In the genomic region with DNA sequence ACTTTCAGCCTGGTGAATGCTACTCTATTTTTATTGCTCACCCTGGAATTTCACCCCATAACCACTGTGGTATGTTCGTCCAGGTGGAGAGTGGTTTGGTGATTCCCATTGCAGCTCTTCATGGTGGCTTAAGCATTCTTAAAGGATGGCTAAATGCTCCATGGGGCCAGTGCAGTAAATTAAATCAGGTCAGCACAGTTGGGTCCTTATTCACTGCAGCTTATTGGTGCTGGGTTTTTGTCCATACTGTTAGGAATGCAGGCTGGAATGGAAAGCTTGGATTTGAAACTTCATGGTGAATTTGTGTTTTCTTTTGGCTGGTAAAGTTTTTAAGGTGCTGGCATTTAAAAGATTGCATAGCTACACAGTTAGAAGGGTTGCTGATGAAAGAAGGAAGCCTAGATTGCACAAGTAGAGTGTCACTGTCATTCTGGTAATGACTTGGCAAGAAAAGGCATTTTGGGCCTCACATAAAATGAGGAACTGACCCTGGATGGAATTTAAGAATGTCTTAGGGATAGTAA, we compare ENCODE assay signal across 10 cellular contexts. TPM values are rescaled to one million over a fixed set of nuclear protein-coding genes. Genes with fewer than 3 reads are reported as not detected.
DNase-seq lines count a peak whose midpoint lies in the region; ATAC-seq, FAIRE-seq and TF ChIP-seq lines count a peak whose summit lies in the region.
"Had no signal": no experiment of that assay in that cellular context is flagged by ENCODE, and none has a peak within 500 bp of the region (broad histone marks: within the 10 kb centered on the region; RNA-seq: fewer than 3 reads in every experiment).

No MANE protein-coding gene starts in this region.

- BruUV-seq in IMR-90 (replicated peaks; lab: Mats Ljungman, UMichigan): no TSS peak

- DNase-seq in CD14-positive monocyte (ENCODE audit: low spot score) (peak; percentile 63), IMR-90 (peak; percentile 96), chondrocyte (ENCODE audit: low spot score) (no peak), retina (peak; percentile 50), GM12892 (ENCODE audit: insufficient read length) (no peak), cerebellum (ENCODE audit: low spot score) (no peak), NCI-H510A treated with DMSO at 0.1 percent for 48 hours (lab: John Stamatoyannopoulos, UW) (no peak)

- H3K36me3 Mint-ChIP-seq in CD14-positive monocyte (peaks cover 28 to 34% of the 10 kb centered on the region in 2 donors), chondrocyte (ENCODE audit: low read depth) (peaks cover 11% of the 10 kb centered on the region)

- no peak overlapping the region for H3K4me3 ChIP-seq in IMR-90 (ENCODE audit: insufficient read depth, low read depth, low read length)
- H3K4me3 ChIP-seq: HAP-1 had no signal

- no peak for TF ChIP-seq POLR2A in IMR-90 (IDR thresholded peaks at IDR 0.05; ENCODE audit: low read depth, low read length)
- TF ChIP-seq POLR2A in GM12892 (IDR thresholded peaks at IDR 0.05; ENCODE audit: low read depth, low read length): no peak

- H3K9me1 ChIP-seq in IMR-90 (ENCODE audit: insufficient read depth, low read length): peaks cover 21% of the 10 kb centered on the region

- FAIRE-seq in GM12892 (lab: Jason Lieb, UNC): no peak
- FAIRE-seq: colon had no signal

- intact Hi-C loops in CD14-positive monocyte (cut with micrococcal nuclease): no loop called here
- intact Hi-C loops in IMR-90 (cut with micrococcal nuclease): no loop called here

- peak overlapping the region; percentile 93 to 99 (median 97) for H3K27ac Mint-ChIP-seq in CD14-positive monocyte
- peak overlapping the region; percentile 81 for H3K27ac Mint-ChIP-seq in chondrocyte (ENCODE audit: unreplicated experiment)

- H2BK20ac ChIP-seq in IMR-90 (ENCODE audit: low read depth, low read length): peak overlapping the region; percentile 75

- H3K4ac ChIP-seq in IMR-90 (ENCODE audit: low read depth, low read length): peak overlapping the region; percentile 65

- peak overlapping the region; percentile 46; the same call in 1 of the 2 replicates for H3K27ac ChIP-seq in IMR-90 (ENCODE audit: insufficient read depth, low read length)

- peaks cover 8% of the 10 kb centered on the region for H4K20me1 ChIP-seq in IMR-90 (ENCODE audit: insufficient read depth, low read length)

- TF ChIP-seq RAD21 in IMR-90 (IDR thresholded peaks at IDR 0.05; ENCODE audit: low read length): no peak

- CTCF ChIA-PET in IMR-90 (lab: Yijun Ruan, JAX): no interaction called here

- H3K18ac ChIP-seq in IMR-90 (ENCODE audit: low read depth, low read length): peak overlapping the region; percentile 21; the same call in 1 of the 2 replicates

- TF ChIP-seq CTCF in CD14-positive monocyte (IDR thresholded peaks at IDR 0.05): no peak
- no peak for TF ChIP-seq CTCF in IMR-90 (conservative IDR thresholded peaks at IDR 0.05; ENCODE audit: low read depth, low read length)
- TF ChIP-seq CTCF in chondrocyte (IDR thresholded peaks at IDR 0.05): no peak

- H2AFZ ChIP-seq in IMR-90 (replicated peaks; ENCODE audit: low read length, poor library complexity): no peak overlapping the region

- H4K8ac ChIP-seq in IMR-90 (ENCODE audit: low read depth in 2 of 2, low read length in 2 of 2): peak overlapping the region in 1 of 2 experiments; percentile 70; a peak in 2 of 4 replicates

- 0 out of 2 replicates have a peak overlapping the region, but pooled peaks have one; percentile 29 for H3K14ac ChIP-seq in IMR-90 (replicated peaks; ENCODE audit: low read depth, low read length)

- POLR2A ChIA-PET in IMR-90 (lab: Charles Lee; ENCODE audit: unreplicated experiment): interaction anchor here (0.8 kb wide), 1 partner anchor 40 kb away, joined by 4 read pairs; no protein-coding TSS in a partner anchor

- H3K79me1 ChIP-seq in IMR-90 (ENCODE audit: low read depth in 1 of 2, low read length in 2 of 2): peaks cover 26 to 54% of the 10 kb centered on the region in 2 experiments

- H3K9me3 ChIP-seq in IMR-90 (ENCODE audit: control insufficient read depth, insufficient read depth, low read length): no peaks in the 10 kb centered on the region
- H3K9me3 ChIP-seq: HAP-1 had no signal

- dilution Hi-C loops in IMR-90 (cut with HindIII; ENCODE audit: low sequenced_read_pairs, unreplicated experiment): no loop called here

- H3K23ac ChIP-seq in IMR-90 (ENCODE audit: low read depth, low read length): peak overlapping the region; percentile 71

- no peak overlapping the region for H2AK5ac ChIP-seq in IMR-90 (ENCODE audit: low read depth, low read length)

- peak overlapping the region; percentile 8; the same call in 1 of the 3 replicates for H2BK15ac ChIP-seq in IMR-90 (ENCODE audit: low read depth, low read length)

- peak overlapping the region; percentile 63 for H3K56ac ChIP-seq in IMR-90 (ENCODE audit: extremely low read depth, insufficient read depth, low read length)

- H2BK120ac ChIP-seq in IMR-90 (ENCODE audit: low read depth, low read length): peak overlapping the region; percentile 74; the same call in 1 of the 2 replicates

- H3K4me1 Mint-ChIP-seq in CD14-positive monocyte (peaks cover 76% of the 10 kb centered on the region), chondrocyte (ENCODE audit: low read depth) (peaks cover 66% of the 10 kb centered on the region)

- peaks cover 0 to 5% (median 4%) of the 10 kb centered on the region in 7 donors for H3K9me3 Mint-ChIP-seq in CD14-positive monocyte
- H3K9me3 Mint-ChIP-seq in chondrocyte (ENCODE audit: low read depth): peaks cover 9% of the 10 kb centered on the region

- ATAC-seq in GM21526 (IDR thresholded peaks at IDR 0.05; ENCODE audit: low FRiP score, unreplicated experiment) (peak; percentile 90), IMR-90 (ENCODE audit: low read depth) (peak; percentile 80)

- peak overlapping the region; percentile 7 to 74 for H3K4me3 Mint-ChIP-seq in CD14-positive monocyte
- no peak overlapping the region for H3K4me3 Mint-ChIP-seq in chondrocyte (ENCODE audit: unreplicated experiment)

- H3K27me3 Mint-ChIP-seq in CD14-positive monocyte (ENCODE audit: low read depth in 3 of 3) (no peaks in the 10 kb centered on the region), chondrocyte (ENCODE audit: low read depth) (no peaks in the 10 kb centered on the region)

- H3K4me1 ChIP-seq in IMR-90 (ENCODE audit: control insufficient read depth, insufficient read depth, low read length): peaks cover 17% of the 10 kb centered on the region

- no peaks in the 10 kb centered on the region for H3K27me3 ChIP-seq in IMR-90 (ENCODE audit: control insufficient read depth, insufficient read depth, low read length)

- in situ Hi-C loops in IMR-90 (cut with MboI; ENCODE audit: low sequenced_read_pairs): no loop called here

- H3K4me2 ChIP-seq in IMR-90 (ENCODE audit: low read depth, low read length): peak overlapping the region; percentile 42

- H2BK5ac ChIP-seq in IMR-90 (ENCODE audit: low read depth, low read length, poor library complexity, severe bottlenecking): peak overlapping the region; percentile 88

- no peak overlapping the region for H2AK9ac ChIP-seq in IMR-90 (replicated peaks; ENCODE audit: low read depth, low read length, poor library complexity)

- no peaks in the 10 kb centered on the region for H3K36me3 ChIP-seq in IMR-90 (ENCODE audit: control insufficient read depth, insufficient read depth, low read length)
- H3K36me3 ChIP-seq: HAP-1 had no signal

- no peak overlapping the region for H4K5ac ChIP-seq in IMR-90 (ENCODE audit: low read depth, low read length)

- H4K91ac ChIP-seq in IMR-90 (ENCODE audit: insufficient read depth, low read depth, low read length): peak overlapping the region; percentile 13; the same call in 1 of the 2 replicates

- H3K9ac ChIP-seq in IMR-90 (ENCODE audit: low read depth, low read length): no peak overlapping the region

- WGBS in IMR-90 (ENCODE audit: extremely low coverage in 2 of 2, insufficient read length in 1 of 2), 2 experiments: no CpG with 5 or more reads among the region's 1 CpG

TF ChIP-seq in IMR-90, 13 proteins besides CTCF, POLR2A, EP300 and RAD21:
- TF ChIP-seq CEBPB (IDR thresholded peaks at IDR 0.05; ENCODE audit: low read depth, low read length) (peak; percentile 80), NFE2L2 (IDR thresholded peaks at IDR 0.05; ENCODE audit: low read depth, low read length) (peak; percentile 54; the same call in 1 of the 2 replicates), MXI1 (IDR thresholded peaks at IDR 0.05; ENCODE audit: borderline replicate concordance, low read depth, low read length) (no peak), MAFK (IDR thresholded peaks at IDR 0.05; ENCODE audit: low read depth, low read length) (no peak; the same call in 1 of the 2 replicates)
- TF ChIP-seq, protein P1, sequence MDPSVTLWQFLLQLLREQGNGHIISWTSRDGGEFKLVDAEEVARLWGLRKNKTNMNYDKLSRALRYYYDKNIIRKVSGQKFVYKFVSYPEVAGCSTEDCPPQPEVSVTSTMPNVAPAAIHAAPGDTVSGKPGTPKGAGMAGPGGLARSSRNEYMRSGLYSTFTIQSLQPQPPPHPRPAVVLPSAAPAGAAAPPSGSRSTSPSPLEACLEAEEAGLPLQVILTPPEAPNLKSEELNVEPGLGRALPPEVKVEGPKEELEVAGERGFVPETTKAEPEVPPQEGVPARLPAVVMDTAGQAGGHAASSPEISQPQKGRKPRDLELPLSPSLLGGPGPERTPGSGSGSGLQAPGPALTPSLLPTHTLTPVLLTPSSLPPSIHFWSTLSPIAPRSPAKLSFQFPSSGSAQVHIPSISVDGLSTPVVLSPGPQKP (IDR thresholded peaks at IDR 0.05; ENCODE audit: borderline replicate concordance, low read depth, low read length): no peak

RNA-seq across cellular contexts. Expression of a gene that starts 39.4 kb away (rescaled TPM):
- polyA plus RNA-seq in CD14-positive monocyte (10 to 100 TPM; 21.0 to 21.7 TPM), IMR-90 (2012; rRNA removed) (68.0 and 69.3 TPM in 2 replicates)
- total RNA-seq in IMR-90 (2012; rRNA removed) (76.9 and 78.1 TPM in 2 replicates), chondrocyte (62.3 to 82.5 TPM (median 66.0 TPM) in 3 replicates), cerebellum (27.3 TPM)
- polyA plus RNA-seq in IMR-90 (2012; cell fraction: cytosol; rRNA removed): 39.6 and 53.9 TPM in 2 replicates
- 105 and 128 TPM in 2 replicates for polyA plus RNA-seq in IMR-90 (2012; cell fraction: nucleus; rRNA removed; ENCODE audit: low replicate concordance)
- polyA plus RNA-seq in GM12892 (2012; ENCODE audit: missing spikeins): 1.2 TPM

Comparison
In these comparisons a context has a peak if more than half of its experiments do, and no peak if none do; other contexts are left out.
1. DNase-seq: peak in CD14-positive monocyte (single experiment), IMR-90 (single experiment) and retina (single experiment); none in chondrocyte (single experiment), GM12892 (single experiment), cerebellum (single experiment) and NCI-H510A treated with DMSO at 0.1 percent for 48 hours (single experiment).